Comparison of ENCODE assay signal across 20 cellular contexts in genomic region chr6:28737750-28738395, GRCh38.
DNase-seq lines count a peak whose midpoint lies in the region; ATAC-seq, FAIRE-seq and TF ChIP-seq lines count a peak whose summit lies in the region.
"Had no signal": no experiment of that assay in that cellular context is flagged by ENCODE, and none has a peak within 500 bp of the region (broad histone marks: within the 10 kb centered on the region; RNA-seq: fewer than 3 reads in every experiment).

No MANE protein-coding gene starts in this region.

- no peaks in the 10 kb centered on the region for H4K20me1 ChIP-seq in astrocyte (ENCODE audit: insufficient read depth, low read length)

- H3K4me2 ChIP-seq in astrocyte (ENCODE audit: low read length): no peak overlapping the region

- no peaks in the 10 kb centered on the region for H3K79me2 ChIP-seq in astrocyte (ENCODE audit: insufficient read depth, low read length)

- CTCF ChIA-PET in HEK293T (lab: Yijun Ruan, JAX): no interaction called here

- ATAC-seq in HG02840 (IDR thresholded peaks at IDR 0.05; ENCODE audit: low FRiP score, unreplicated experiment): no peak
- ATAC-seq: left lung, sciatic nerve had no signal

- H3K27me3 ChIP-seq in astrocyte (ENCODE audit: insufficient read depth, low read length) (peaks cover 41% of the 10 kb centered on the region), dorsolateral prefrontal cortex (peaks cover 22 to 100% (median 97%) of the 10 kb centered on the region in 45 donors)

- peak; percentile 57 for DNase-seq in DMS114 treated with DMSO at 0.1 percent for 48 hours (lab: John Stamatoyannopoulos, UW; ENCODE audit: unreplicated experiment)
- no peak for DNase-seq in HEK293T (ENCODE audit: extremely low spot score)
- no peak for DNase-seq in astrocyte (ENCODE audit: low read depth)
- peak; percentile 78 for DNase-seq in islet precursor cell
- DNase-seq in stimulated activated naive CD4-positive, alpha-beta T cell treated with Interleukin-2 at 50 U/mL for 16 hours (lab: John Stamatoyannopoulos, UW): no peak
- no peak for DNase-seq in dorsolateral prefrontal cortex
- DNase-seq: activated CD4-positive, alpha-beta memory T cell treated with anti-CD3 and anti-CD28 coated beads, Interleukin-2, amount 10 ng/mL, durations not matched to agents 7 days and 5 days; activated naive CD4-positive, alpha-beta T cell treated with Interleukin-2 at 50 U/mL for 16 hours; caudate nucleus; CD8-positive, alpha-beta memory T cell; left lung; NCI-H2029; NCI-H526; RPMI8226; stimulated activated CD4-positive, alpha-beta T cell treated with anti-CD3 and anti-CD28 coated beads, Interleukin-4, amount 100 ng/mL, for 1 hour had no signal

- peaks cover 2% of the 10 kb centered on the region for H3K4me1 Mint-ChIP-seq in astrocyte (ENCODE audit: low read depth, unreplicated experiment)

- no peaks in the 10 kb centered on the region for H3K4me1 ChIP-seq in astrocyte (ENCODE audit: insufficient read depth, low read length)
- H3K4me1 ChIP-seq: left lung had no signal

- H3K27me3 Mint-ChIP-seq in astrocyte (ENCODE audit: low read depth, unreplicated experiment): peaks cover 58% of the 10 kb centered on the region

- no peaks in the 10 kb centered on the region for H3K36me3 ChIP-seq in astrocyte (ENCODE audit: insufficient read depth, low read length)
- H3K36me3 ChIP-seq: left lung had no signal

- no peak overlapping the region for H3K4me3 ChIP-seq in astrocyte (ENCODE audit: insufficient read depth, low read depth, low read length)
- H3K4me3 ChIP-seq in dorsolateral prefrontal cortex: no peak overlapping the region
- H3K4me3 ChIP-seq: left lung had no signal

- no peak for FAIRE-seq in astrocyte (lab: Jason Lieb, UNC)

- H3K27ac ChIP-seq in astrocyte (ENCODE audit: low read depth, low read length) (no peak overlapping the region), dorsolateral prefrontal cortex (no peak overlapping the region)
- H3K27ac ChIP-seq: epithelial cell of prostate, HL-60, left lung had no signal

- peaks cover 7% of the 10 kb centered on the region for H3K9me3 Mint-ChIP-seq in astrocyte (ENCODE audit: unreplicated experiment)

- intact Hi-C loops in dorsolateral prefrontal cortex (cut with DNase I): no loop called here

- peaks cover 3% of the 10 kb centered on the region for H3K36me3 Mint-ChIP-seq in astrocyte (ENCODE audit: low read depth, unreplicated experiment)

- no peak overlapping the region for H3K4me3 Mint-ChIP-seq in astrocyte (ENCODE audit: unreplicated experiment)
- H3K4me3 Mint-ChIP-seq: activated CD4-positive, alpha-beta memory T cell treated with anti-CD3 and anti-CD28 coated beads, Interleukin-2, amount 10 ng/mL, durations not matched to agents 7 days and 5 days; neural crest cell had no signal

- H3K9ac ChIP-seq in astrocyte (ENCODE audit: low read length): no peak overlapping the region

- TF ChIP-seq CTCF in astrocyte (IDR thresholded peaks at IDR 0.05; ENCODE audit: insufficient read depth, low read depth, low read length) (no peak), dorsolateral prefrontal cortex (IDR thresholded peaks at IDR 0.05 in 54 of 56, conservative IDR thresholded peaks at IDR 0.05 in 2 of 56; ENCODE audit: low read depth in 1 of 56, partially characterized antibody in 56 of 56) (no peak)

- H3K9me3 ChIP-seq in astrocyte (ENCODE audit: insufficient read depth, low read depth, low read length): peaks cover 4% of the 10 kb centered on the region
- H3K9me3 ChIP-seq: left lung had no signal

- no peak overlapping the region for H2AFZ ChIP-seq in astrocyte (ENCODE audit: low read depth, low read length)

- peak overlapping the region; percentile 13 for H3K27ac Mint-ChIP-seq in astrocyte (ENCODE audit: unreplicated experiment)
- H3K27ac Mint-ChIP-seq: activated CD4-positive, alpha-beta memory T cell treated with anti-CD3 and anti-CD28 coated beads, Interleukin-2, amount 10 ng/mL, durations not matched to agents 7 days and 5 days had no signal

- POLR2A ChIA-PET in HEK293T (lab: Yijun Ruan, JAX): interaction anchor here (1.0 to 1.6 kb wide), 3 partner anchors 9 to 100 kb away, joined by 4 to 6 read pairs (median 6); no protein-coding TSS in a partner anchor

TF ChIP-seq in HEK293T, 16 proteins besides CTCF, POLR2A, EP300 and RAD21:
- TF ChIP-seq ZNF384 (IDR thresholded peaks at IDR 0.05): no peak
- no peak for TF ChIP-seq CTBP1 (IDR thresholded peaks at IDR 0.05; ENCODE audit: borderline replicate concordance)
- peak; percentile 80 for TF ChIP-seq L3MBTL2 (conservative IDR thresholded peaks at IDR 0.05)
- TF ChIP-seq FOXK2 (IDR thresholded peaks at IDR 0.05): no peak

Comparison
In these comparisons a context has a peak if more than half of its experiments do, and no peak if none do; other contexts are left out.
1. DNase-seq: peak in DMS114 treated with DMSO at 0.1 percent for 48 hours (single experiment) and islet precursor cell (single experiment); none in HEK293T (single experiment), astrocyte (single experiment), stimulated activated naive CD4-positive, alpha-beta T cell treated with Interleukin-2 at 50 U/mL for 16 hours (single experiment) and dorsolateral prefrontal cortex (0 of 10).